In the genomic region with DNA sequence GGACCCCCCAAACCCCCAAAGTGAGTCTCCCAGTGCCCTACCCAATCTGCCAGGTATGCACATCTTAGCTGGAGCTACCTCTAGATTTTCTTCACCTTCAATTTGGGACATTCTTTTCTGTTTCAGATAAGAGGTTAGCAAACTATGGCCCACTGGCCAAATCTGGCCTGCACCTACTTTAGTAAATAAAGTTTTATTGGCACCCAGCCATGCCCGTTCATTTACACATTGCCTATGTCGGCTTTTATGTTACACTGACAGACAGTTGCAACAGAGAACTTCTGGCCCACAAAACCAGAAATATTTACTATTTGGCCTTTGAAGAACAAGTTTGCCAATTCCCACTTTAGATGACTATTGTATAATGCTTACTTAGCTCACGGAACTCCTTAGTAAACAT, we compare ENCODE assay signal across 15 cellular contexts. TPM values are rescaled to one million over a fixed set of nuclear protein-coding genes. Genes with fewer than 3 reads are reported as not detected.
DNase-seq lines count a peak whose midpoint lies in the region; ATAC-seq and TF ChIP-seq lines count a peak whose summit lies in the region.
"Had no signal": no experiment of that assay in that cellular context is flagged by ENCODE, and none has a peak within 500 bp of the region (broad histone marks: within the 10 kb centered on the region; RNA-seq: fewer than 3 reads in every experiment).

No MANE protein-coding gene starts in this region.

- no peak overlapping the region for H3K9ac ChIP-seq in colonic mucosa (ENCODE audit: low read depth in 2 of 2, low read length in 2 of 2)
- H3K9ac ChIP-seq: BLaER1 had no signal

- H3K36me3 ChIP-seq in left ventricle myocardium inferior (no peaks in the 10 kb centered on the region), colonic mucosa (no peaks in the 10 kb centered on the region), right lobe of liver (no peaks in the 10 kb centered on the region), psoas muscle (ENCODE audit: insufficient read depth in 1 of 2, low read depth in 1 of 2) (no peaks in the 10 kb centered on the region), lower lobe of right lung (no peaks in the 10 kb centered on the region)
- H3K36me3 ChIP-seq: BLaER1 had no signal

- ATAC-seq in Right ventricle myocardium inferior = no peak
- ATAC-seq in right lobe of liver = peak in 3 of 4 donors; percentile 44 to 79 (median 63)
- no peak for ATAC-seq in psoas muscle
- no peak for ATAC-seq in GM21737 (IDR thresholded peaks at IDR 0.05; ENCODE audit: unreplicated experiment)
- ATAC-seq in lower lobe of right lung = no peak

- intact Hi-C loops in Right ventricle myocardium inferior (cut with DNase I) = no loop called here
- intact Hi-C loops in left ventricle myocardium inferior (cut with micrococcal nuclease) = no loop called here
- intact Hi-C loops in colonic mucosa (cut with DNase I) = no loop called here
- intact Hi-C loops in right lobe of liver (cut with DNase I) = no loop called here
- intact Hi-C loops in psoas muscle (cut with DNase I) = no loop called here
- intact Hi-C loops in lower lobe of right lung (cut with DNase I) = no loop called here

- WGBS in right lobe of liver (ENCODE audit: insufficient coverage, low coverage, low lambda C conversion rate, missing lambda C conversion rate) = 25% methylated on average over 3 of the region's 3 CpGs
- 75 to 83% (median 78%) methylated on average over 3 of the region's 3 CpGs for WGBS in psoas muscle, 3 donors

- no peak for TF ChIP-seq POLR2A in right lobe of liver (IDR thresholded peaks at IDR 0.05)

- H3K27ac ChIP-seq in left ventricle myocardium inferior (replicated peaks) (no peak overlapping the region), colonic mucosa (no peak overlapping the region), right lobe of liver (no peak overlapping the region), psoas muscle (no peak overlapping the region), lower lobe of right lung (no peak overlapping the region)
- H3K27ac ChIP-seq: BLaER1 had no signal

- no peaks in the 10 kb centered on the region for H3K4me1 ChIP-seq in left ventricle myocardium inferior
- no peaks in the 10 kb centered on the region for H3K4me1 ChIP-seq in colonic mucosa
- H3K4me1 ChIP-seq in right lobe of liver = peaks cover 0 to under 1% (median 0%) of the 10 kb centered on the region in 4 donors
- H3K4me1 ChIP-seq in psoas muscle = peaks cover 16% of the 10 kb centered on the region
- no peaks in the 10 kb centered on the region for H3K4me1 ChIP-seq in lower lobe of right lung

- DNase-seq in Right ventricle myocardium inferior (ENCODE audit: missing footprints) = peak; percentile 31
- DNase-seq in left ventricle myocardium inferior = no peak
- peak; percentile 30 for DNase-seq in colonic mucosa
- DNase-seq in right lobe of liver = no peak
- DNase-seq in psoas muscle = no peak
- DNase-seq in lower lobe of right lung = no peak
- DNase-seq: 8988T; AML-193; CD8-positive, alpha-beta memory T cell; DMS53; GF-D8; GOT3; H9 had no signal

- TF ChIP-seq CTCF in left ventricle myocardium inferior (IDR thresholded peaks at IDR 0.05; ENCODE audit: borderline replicate concordance) = no peak
- no peak for TF ChIP-seq CTCF in colonic mucosa (IDR thresholded peaks at IDR 0.05)
- TF ChIP-seq CTCF in right lobe of liver (IDR thresholded peaks at IDR 0.05) = no peak
- no peak for TF ChIP-seq CTCF in psoas muscle (IDR thresholded peaks at IDR 0.05)
- TF ChIP-seq CTCF in lower lobe of right lung (IDR thresholded peaks at IDR 0.05) = no peak

- H3K4me3 ChIP-seq in left ventricle myocardium inferior (no peak overlapping the region), colonic mucosa (no peak overlapping the region), right lobe of liver (no peak overlapping the region), psoas muscle (no peak overlapping the region), lower lobe of right lung (no peak overlapping the region)
- H3K4me3 ChIP-seq: BLaER1 had no signal

- peaks cover 64% of the 10 kb centered on the region for H3K27me3 ChIP-seq in left ventricle myocardium inferior (ENCODE audit: low read depth)
- H3K27me3 ChIP-seq in colonic mucosa = no peaks in the 10 kb centered on the region
- H3K27me3 ChIP-seq in right lobe of liver = no peaks in the 10 kb centered on the region
- peaks cover 0 to 19% (median 3%) of the 10 kb centered on the region in 3 donors for H3K27me3 ChIP-seq in psoas muscle (ENCODE audit: insufficient read depth in 3 of 3, low read length in 2 of 3)
- H3K27me3 ChIP-seq in lower lobe of right lung (ENCODE audit: low read depth) = peaks cover 6% of the 10 kb centered on the region
- H3K27me3 ChIP-seq: BLaER1 had no signal

- H3K9me3 ChIP-seq in left ventricle myocardium inferior (replicated peaks) (peaks cover 6% of the 10 kb centered on the region), colonic mucosa (no peaks in the 10 kb centered on the region), right lobe of liver (no peaks in the 10 kb centered on the region), psoas muscle (no peaks in the 10 kb centered on the region), lower lobe of right lung (no peaks in the 10 kb centered on the region)
- H3K9me3 ChIP-seq: BLaER1 had no signal

RNA-seq across cellular contexts. Expression of a gene that starts 55.9 kb away (rescaled TPM):
- total RNA-seq in Right ventricle myocardium inferior (23.8 TPM), left ventricle myocardium inferior (28.0 TPM), colonic mucosa (10 to 100 TPM; 36.3 to 38.3 TPM), right lobe of liver (10 to 100 TPM; 18.1 to 25.3 (median 22.2) TPM), psoas muscle (10 to 100 TPM; 17.9 to 26.3 (median 21.1) TPM), lower lobe of right lung (67.8 TPM)
- polyA plus RNA-seq in psoas muscle = 10 to 100 TPM; 17.5 to 58.1 (median 20.0) TPM

Comparison
In these comparisons a context has a peak if more than half of its experiments do, and no peak if none do; other contexts are left out.
1. DNase-seq: peak in Right ventricle myocardium inferior (single experiment) and colonic mucosa (single experiment); none in left ventricle myocardium inferior (single experiment), right lobe of liver (0 of 3), psoas muscle (0 of 2) and lower lobe of right lung (single experiment).
2. ATAC-seq: peak in right lobe of liver (3 of 4); none in Right ventricle myocardium inferior (single experiment), psoas muscle (0 of 4), GM21737 (single experiment) and lower lobe of right lung (0 of 2).